Comparison of ENCODE assay signal across 1 cellular context in the genomic region with DNA sequence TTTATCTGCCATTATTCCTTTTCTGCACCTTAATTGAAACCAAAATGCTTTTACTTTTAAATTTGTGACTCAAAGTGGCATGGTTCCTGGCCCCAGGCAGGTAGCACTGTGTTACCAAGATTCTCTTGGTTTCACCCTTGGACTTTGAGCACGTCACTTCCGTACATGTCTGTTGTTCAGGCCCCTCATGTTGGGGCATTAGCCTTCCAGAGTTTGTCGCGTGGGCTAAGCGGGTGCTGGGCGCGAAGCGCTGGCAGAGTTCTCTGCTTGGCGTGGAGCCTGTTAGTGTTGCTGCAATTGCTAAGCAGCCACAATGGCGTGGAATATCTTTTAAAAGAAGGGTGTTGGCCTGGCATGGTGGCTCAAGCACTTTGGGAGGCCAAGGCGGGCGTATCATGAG.
TF ChIP-seq lines count a peak whose summit lies in the region.

No MANE protein-coding gene starts in this region.

TF ChIP-seq in IMR-90, 13 proteins besides CTCF, POLR2A, EP300 and RAD21:
- TF ChIP-seq, protein P1, sequence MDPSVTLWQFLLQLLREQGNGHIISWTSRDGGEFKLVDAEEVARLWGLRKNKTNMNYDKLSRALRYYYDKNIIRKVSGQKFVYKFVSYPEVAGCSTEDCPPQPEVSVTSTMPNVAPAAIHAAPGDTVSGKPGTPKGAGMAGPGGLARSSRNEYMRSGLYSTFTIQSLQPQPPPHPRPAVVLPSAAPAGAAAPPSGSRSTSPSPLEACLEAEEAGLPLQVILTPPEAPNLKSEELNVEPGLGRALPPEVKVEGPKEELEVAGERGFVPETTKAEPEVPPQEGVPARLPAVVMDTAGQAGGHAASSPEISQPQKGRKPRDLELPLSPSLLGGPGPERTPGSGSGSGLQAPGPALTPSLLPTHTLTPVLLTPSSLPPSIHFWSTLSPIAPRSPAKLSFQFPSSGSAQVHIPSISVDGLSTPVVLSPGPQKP (IDR thresholded peaks at IDR 0.05; ENCODE audit: borderline replicate concordance, low read depth, low read length) = no peak
- no peak for TF ChIP-seq CHD1 (IDR thresholded peaks at IDR 0.05; ENCODE audit: low read depth, low read length)
- no peak for TF ChIP-seq CEBPB (IDR thresholded peaks at IDR 0.05; ENCODE audit: low read depth, low read length)
